ENCODE assay signal across 20 cellular contexts in the genomic region with DNA sequence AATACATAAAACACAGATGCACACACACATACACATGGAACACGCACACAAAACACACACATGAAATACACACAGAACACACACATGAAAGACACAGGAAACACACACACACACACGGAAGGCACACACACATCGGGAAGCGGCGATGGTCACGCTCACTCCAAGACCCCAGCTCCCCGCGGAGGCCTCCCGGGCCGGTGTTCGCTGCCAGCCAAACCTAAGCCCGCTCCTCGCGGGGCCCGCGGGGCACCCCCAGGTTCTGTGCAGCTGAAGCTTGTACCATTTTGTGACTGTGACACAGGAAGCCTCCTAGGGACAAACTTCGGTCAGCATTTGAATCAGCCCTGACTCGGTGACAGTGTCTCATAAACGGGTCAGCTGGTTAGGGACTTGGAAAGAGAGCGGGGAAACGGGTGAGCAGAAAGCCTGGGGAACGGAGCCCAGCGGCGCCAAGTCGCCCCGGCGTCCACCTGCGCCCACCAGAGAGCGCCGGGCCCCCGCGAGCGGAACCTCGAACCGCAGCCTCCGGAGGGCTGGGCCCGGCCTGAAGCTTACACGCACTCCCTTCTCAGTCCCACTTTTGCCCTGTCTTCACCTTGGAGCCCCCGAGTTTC. TPM values are rescaled to one million over a fixed set of nuclear protein-coding genes. Genes with fewer than 3 reads are reported as not detected.
DNase-seq lines count a peak whose midpoint lies in the region; ATAC-seq and TF ChIP-seq lines count a peak whose summit lies in the region.
"Had no signal": no experiment of that assay in that cellular context is flagged by ENCODE, and none has a peak within 500 bp of the region (broad histone marks: within the 10 kb centered on the region; RNA-seq: fewer than 3 reads in every experiment).

No MANE protein-coding gene starts in this region.

- H3K9me3 Mint-ChIP-seq in activated naive CD8-positive, alpha-beta T cell treated with anti-CD3 and anti-CD28 coated beads, Interleukin-2, amount 50 U/mL, for 24 hours: no peaks in the 10 kb centered on the region

- peak; percentile 26 for DNase-seq in GM13977 (ENCODE audit: low spot score)
- no peak for DNase-seq in activated naive CD8-positive, alpha-beta T cell treated with anti-CD3 and anti-CD28 coated beads, Interleukin-2, amount 50 U/mL, for 24 hours
- DNase-seq in osteoblast (ENCODE audit: insufficient read length, low spot score, missing footprints): no peak
- DNase-seq in NCI-H2227 treated with DMSO at 0.1 percent for 48 hours (lab: John Stamatoyannopoulos, UW): no peak
- no peak for DNase-seq in HUDEP-2 (lab: John Stamatoyannopoulos, UW; ENCODE audit: unreplicated experiment in 76 of 76)
- DNase-seq: activated CD4-positive, alpha-beta T cell treated with anti-CD3 and anti-CD28 coated beads, Interleukin-2, amount 50 U/mL, for 4 hours; activated gamma-delta T cell treated with Interleukin-2 at 50 U/mL for 16 hours; anterior cingulate cortex; CD4-positive, alpha-beta memory T cell; effector CD4-positive, alpha-beta T cell; midbrain; NCI-H1105 treated with DMSO at 0.1 percent for 48 hours; NCI-H748 treated with DMSO at 0.1 percent for 48 hours; PC-3; SHP77 treated with DMSO at 0.1 percent for 48 hours; T-helper 1 cell had no signal

- no peaks in the 10 kb centered on the region for H3K36me3 ChIP-seq in osteoblast (ENCODE audit: insufficient read depth, low read length)
- H3K36me3 ChIP-seq: thoracic aorta had no signal

- in situ Hi-C loops in GM13977 (cut with MboI; ENCODE audit: low pct_unique_long_range_greater_than_20kb, low sequenced_read_pairs, unreplicated experiment): no loop called here

- TF ChIP-seq CTCF in GM13977 (IDR thresholded peaks at IDR 0.05; ENCODE audit: extremely low read depth, insufficient read depth, missing control alignments) (no peak), osteoblast (IDR thresholded peaks at IDR 0.05; ENCODE audit: extremely low read depth, low read depth, low read length) (no peak)

- H3K27me3 ChIP-seq in osteoblast (ENCODE audit: insufficient read depth, low read length): peaks cover 9% of the 10 kb centered on the region

- H3K4me3 ChIP-seq in iPS-11a (ENCODE audit: low read depth, low read length) (peak overlapping the region; percentile 5), osteoblast (ENCODE audit: insufficient read depth, low read length) (no peak overlapping the region)
- H3K4me3 ChIP-seq: thoracic aorta had no signal

- no peak overlapping the region for H2AFZ ChIP-seq in osteoblast (ENCODE audit: low read length)

- H3K27me3 Mint-ChIP-seq in activated naive CD8-positive, alpha-beta T cell treated with anti-CD3 and anti-CD28 coated beads, Interleukin-2, amount 50 U/mL, for 24 hours: peaks cover 18% of the 10 kb centered on the region

- peak overlapping the region; percentile 26 for H3K4me2 ChIP-seq in osteoblast (ENCODE audit: insufficient read depth, low read length)

- H3K79me2 ChIP-seq in osteoblast (ENCODE audit: insufficient read depth, low read length): no peaks in the 10 kb centered on the region

- H3K4me3 Mint-ChIP-seq in activated naive CD8-positive, alpha-beta T cell treated with anti-CD3 and anti-CD28 coated beads, Interleukin-2, amount 50 U/mL, for 24 hours: no peak overlapping the region

- no peaks in the 10 kb centered on the region for H4K20me1 ChIP-seq in osteoblast (ENCODE audit: insufficient read depth, low read length)

- H3K27ac Mint-ChIP-seq in activated naive CD8-positive, alpha-beta T cell treated with anti-CD3 and anti-CD28 coated beads, Interleukin-2, amount 50 U/mL, for 24 hours: no peak overlapping the region

- no peaks in the 10 kb centered on the region for H3K36me3 Mint-ChIP-seq in activated naive CD8-positive, alpha-beta T cell treated with anti-CD3 and anti-CD28 coated beads, Interleukin-2, amount 50 U/mL, for 24 hours (ENCODE audit: low read depth)
- H3K36me3 Mint-ChIP-seq: CD4-positive, alpha-beta memory T cell had no signal

- ATAC-seq in activated naive CD8-positive, alpha-beta T cell treated with anti-CD3 and anti-CD28 coated beads, Interleukin-2, amount 50 U/mL, for 24 hours: peak; percentile 15
- ATAC-seq in HG03139 (IDR thresholded peaks at IDR 0.05; ENCODE audit: unreplicated experiment) (no peak), GM19395 (IDR thresholded peaks at IDR 0.05; ENCODE audit: unreplicated experiment) (no peak)
- ATAC-seq: PC-3 had no signal

- no peaks in the 10 kb centered on the region for H3K9me3 ChIP-seq in osteoblast (ENCODE audit: low read depth, low read length)
- H3K9me3 ChIP-seq: thoracic aorta had no signal

- no peaks in the 10 kb centered on the region for H3K4me1 Mint-ChIP-seq in activated naive CD8-positive, alpha-beta T cell treated with anti-CD3 and anti-CD28 coated beads, Interleukin-2, amount 50 U/mL, for 24 hours

- H3K27ac ChIP-seq in osteoblast (ENCODE audit: low read depth, low read length): no peak overlapping the region
- H3K27ac ChIP-seq: thoracic aorta had no signal

- H3K4me1 ChIP-seq in osteoblast (ENCODE audit: insufficient read depth, low read length): no peaks in the 10 kb centered on the region

RNA-seq across cellular contexts. Expression of a gene that starts 32.2 kb away (rescaled TPM):
- not detected in 2 replicates for total RNA-seq in osteoblast
- total RNA-seq: CD4-positive, alpha-beta memory T cell; PC-3; thoracic aorta had no signal
